ENCODE assay signal across 8 cellular contexts in the genomic region with DNA sequence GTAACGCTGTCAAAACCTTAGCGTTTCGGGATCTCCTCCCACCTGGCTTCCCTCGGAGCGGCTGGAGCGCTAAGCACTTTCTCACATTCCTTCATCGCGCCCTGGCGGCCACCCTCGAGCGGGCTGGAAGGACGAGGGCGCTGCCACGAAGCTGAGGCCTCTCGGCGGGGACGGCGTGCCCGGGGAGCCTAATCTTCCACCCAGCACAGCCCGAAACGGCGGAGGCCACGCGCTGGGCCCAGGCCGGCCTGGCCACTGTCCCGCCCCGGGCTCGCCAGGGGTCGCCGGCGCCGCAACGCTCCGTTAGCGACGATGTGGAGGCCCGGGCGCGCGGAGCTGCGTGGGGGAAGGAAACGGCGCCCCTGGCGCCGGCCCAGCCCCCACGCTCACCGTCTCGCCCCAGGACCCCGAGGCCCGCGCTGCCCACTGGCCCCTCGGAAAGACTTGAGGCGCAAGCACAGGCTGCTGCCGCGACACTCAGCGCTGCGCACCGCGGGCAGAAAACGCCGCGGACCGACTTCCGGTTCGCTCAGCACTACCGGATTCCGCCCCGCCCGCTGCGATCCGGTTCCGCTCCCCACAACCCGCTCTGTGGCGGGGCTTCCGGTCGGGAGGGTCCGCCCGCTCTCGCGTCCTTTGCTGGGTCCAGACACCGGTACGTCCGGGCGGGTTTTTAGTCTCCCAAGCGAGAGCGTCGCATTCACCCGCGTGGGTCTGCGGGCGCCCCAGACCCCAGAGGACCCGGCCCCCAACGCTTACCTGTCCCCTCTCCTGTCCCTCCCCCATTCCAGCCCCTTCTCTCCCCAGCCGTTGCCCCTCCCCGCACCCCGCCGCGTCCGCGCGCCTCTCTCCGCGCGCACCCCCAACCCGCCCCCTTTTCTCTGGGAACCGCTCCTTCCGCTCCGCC. TPM values are rescaled to one million over a fixed set of nuclear protein-coding genes. Genes with fewer than 3 reads are reported as not detected.
DNase-seq lines count a peak whose midpoint lies in the region; ATAC-seq, FAIRE-seq and TF ChIP-seq lines count a peak whose summit lies in the region.

A gene with protein sequence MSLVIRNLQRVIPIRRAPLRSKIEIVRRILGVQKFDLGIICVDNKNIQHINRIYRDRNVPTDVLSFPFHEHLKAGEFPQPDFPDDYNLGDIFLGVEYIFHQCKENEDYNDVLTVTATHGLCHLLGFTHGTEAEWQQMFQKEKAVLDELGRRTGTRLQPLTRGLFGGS (plus strand): TSS at position 582 of the 907 bp plus-strand sequence. CDS start 572 bp downstream, outside the sequence.

- no peak for FAIRE-seq in bronchial epithelial cell (lab: Jason Lieb, UNC)

- H3K27me3 Mint-ChIP-seq in WTC11 (ENCODE audit: low read depth) (no peaks in the 10 kb centered on the region), immature natural killer cell (ENCODE audit: low read depth in 3 of 3) (peaks cover 3 to 17% (median 4%) of the 10 kb centered on the region in 3 donors)

- H3K4me3 ChIP-seq in bronchial epithelial cell (ENCODE audit: low read depth, low read length), result peak within 1 kb of the TSS; percentile 78

- CTCF ChIA-PET in WTC11 (lab: Charles Lee), result interaction anchor here (0.7 kb wide), 1 partner anchor 132 kb away, joined by 3 read pairs; no protein-coding TSS in a partner anchor

- peaks cover 49% of the 10 kb centered on the region for H3K4me1 Mint-ChIP-seq in WTC11
- peaks cover 52 to 67% of the 10 kb centered on the region in 2 donors for H3K4me1 Mint-ChIP-seq in immature natural killer cell

- H3K36me3 Mint-ChIP-seq in WTC11 (peaks cover 22% of the 10 kb centered on the region), immature natural killer cell (peaks cover 7 to 22% (median 18%) of the 10 kb centered on the region in 3 donors)

- H3K27ac Mint-ChIP-seq in WTC11 (peak within 1 kb of the TSS; percentile 97), immature natural killer cell (peak within 1 kb of the TSS; percentile 86 to 99 (median 98))

- ATAC-seq in GM18873 (IDR thresholded peaks at IDR 0.05; ENCODE audit: low FRiP score, unreplicated experiment) (peak; percentile 78), HG03135 (IDR thresholded peaks at IDR 0.05; ENCODE audit: unreplicated experiment) (peak; percentile 85), WTC11 (peak; percentile 87)

- H3K36me3 ChIP-seq in bronchial epithelial cell (ENCODE audit: control insufficient read depth, insufficient read depth, low read length), result peaks cover 4% of the 10 kb centered on the region

- H3K4me3 Mint-ChIP-seq in WTC11, result peak within 1 kb of the TSS; percentile 88
- H3K4me3 Mint-ChIP-seq in immature natural killer cell, result peak within 1 kb of the TSS; percentile 95 to 100 (median 98)

- H3K27me3 ChIP-seq in bronchial epithelial cell (ENCODE audit: control insufficient read depth, insufficient read depth, low read length), result no peaks in the 10 kb centered on the region

- no peaks in the 10 kb centered on the region for H3K9me3 Mint-ChIP-seq in WTC11
- H3K9me3 Mint-ChIP-seq in immature natural killer cell, result no peaks in the 10 kb centered on the region

- DNase-seq in AG08395 (ENCODE audit: low spot score) (peak; percentile 94), NCI-H2196 treated with DMSO at 0.1 percent for 48 hours (lab: John Stamatoyannopoulos, UW; ENCODE audit: unreplicated experiment) (peak; percentile 89), WTC11 (ENCODE audit: low spot score) (peak; percentile 91), bronchial epithelial cell (ENCODE audit: low read depth) (peak; percentile 70), immature natural killer cell (peak; percentile 84 to 87 (median 87)), smooth muscle cell of the brain vasculature (ENCODE audit: low read depth, low spot score) (peak; percentile 76)

- POLR2A ChIA-PET in WTC11 (lab: Charles Lee), result interaction anchor here (0.5 to 1.4 kb wide), 3 partner anchors 37 to 214 kb away, joined by 3 to 4 read pairs (median 3); no protein-coding TSS in a partner anchor

- no peak for TF ChIP-seq CTCF in WTC11 (IDR thresholded peaks at IDR 0.05)
- TF ChIP-seq CTCF in bronchial epithelial cell (IDR thresholded peaks at IDR 0.05; ENCODE audit: insufficient read depth, low read length, severe bottlenecking), result peak; percentile 58

TF ChIP-seq in WTC11, 78 proteins besides CTCF, POLR2A, EP300 and RAD21 (continues in another document):
- no peak for TF ChIP-seq MXD4 (CRISPR knock-in tag; IDR thresholded peaks at IDR 0.05; ENCODE audit: borderline replicate concordance)
- no peak; the same call in 1 of the 2 replicates for TF ChIP-seq CREM (CRISPR knock-in tag; IDR thresholded peaks at IDR 0.05)
- TF ChIP-seq ZNF317 (CRISPR knock-in tag; IDR thresholded peaks at IDR 0.05; ENCODE audit: borderline replicate concordance, low read depth), result peak; percentile 34; the same call in 1 of the 2 replicates
- TF ChIP-seq SMAD3 (CRISPR knock-in tag; IDR thresholded peaks at IDR 0.05; ENCODE audit: borderline replicate concordance), result no peak
- TF ChIP-seq, protein P1, sequence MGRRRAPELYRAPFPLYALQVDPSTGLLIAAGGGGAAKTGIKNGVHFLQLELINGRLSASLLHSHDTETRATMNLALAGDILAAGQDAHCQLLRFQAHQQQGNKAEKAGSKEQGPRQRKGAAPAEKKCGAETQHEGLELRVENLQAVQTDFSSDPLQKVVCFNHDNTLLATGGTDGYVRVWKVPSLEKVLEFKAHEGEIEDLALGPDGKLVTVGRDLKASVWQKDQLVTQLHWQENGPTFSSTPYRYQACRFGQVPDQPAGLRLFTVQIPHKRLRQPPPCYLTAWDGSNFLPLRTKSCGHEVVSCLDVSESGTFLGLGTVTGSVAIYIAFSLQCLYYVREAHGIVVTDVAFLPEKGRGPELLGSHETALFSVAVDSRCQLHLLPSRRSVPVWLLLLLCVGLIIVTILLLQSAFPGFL (CRISPR knock-in tag; IDR thresholded peaks at IDR 0.05; ENCODE audit: borderline replicate concordance), result peak; percentile 10; the same call in 1 of the 2 replicates
- TF ChIP-seq ZBTB43 (CRISPR knock-in tag; IDR thresholded peaks at IDR 0.05), result peak; percentile 70; the same call in 1 of the 2 replicates
- TF ChIP-seq RELA (CRISPR knock-in tag; IDR thresholded peaks at IDR 0.05; ENCODE audit: borderline replicate concordance), result peak; percentile 44; the same call in 1 of the 2 replicates
- TF ChIP-seq NR2C2 (CRISPR knock-in tag; IDR thresholded peaks at IDR 0.05), result no peak
- TF ChIP-seq FOXK1 (CRISPR knock-in tag; IDR thresholded peaks at IDR 0.05), result peak; percentile 82
- TF ChIP-seq JUN (CRISPR knock-in tag; IDR thresholded peaks at IDR 0.05), result peak; percentile 50; the same call in 1 of the 2 replicates
- TF ChIP-seq, protein P2, sequence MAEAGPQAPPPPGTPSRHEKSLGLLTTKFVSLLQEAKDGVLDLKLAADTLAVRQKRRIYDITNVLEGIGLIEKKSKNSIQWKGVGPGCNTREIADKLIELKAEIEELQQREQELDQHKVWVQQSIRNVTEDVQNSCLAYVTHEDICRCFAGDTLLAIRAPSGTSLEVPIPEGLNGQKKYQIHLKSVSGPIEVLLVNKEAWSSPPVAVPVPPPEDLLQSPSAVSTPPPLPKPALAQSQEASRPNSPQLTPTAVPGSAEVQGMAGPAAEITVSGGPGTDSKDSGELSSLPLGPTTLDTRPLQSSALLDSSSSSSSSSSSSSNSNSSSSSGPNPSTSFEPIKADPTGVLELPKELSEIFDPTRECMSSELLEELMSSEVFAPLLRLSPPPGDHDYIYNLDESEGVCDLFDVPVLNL (CRISPR knock-in tag; IDR thresholded peaks at IDR 0.05; ENCODE audit: borderline replicate concordance, low read depth), result peak; percentile 68; the same call in 1 of the 2 replicates
- no peak for TF ChIP-seq ZNF416 (CRISPR knock-in tag; IDR thresholded peaks at IDR 0.05)
- peak; percentile 71; the same call in 1 of the 2 replicates for TF ChIP-seq ESRRA (CRISPR knock-in tag; IDR thresholded peaks at IDR 0.05; ENCODE audit: borderline replicate concordance)
- peak; percentile 93; the same call in 1 of the 2 replicates for TF ChIP-seq KAT7 (CRISPR knock-in tag; IDR thresholded peaks at IDR 0.05; ENCODE audit: borderline replicate concordance)
- TF ChIP-seq, protein P3, sequence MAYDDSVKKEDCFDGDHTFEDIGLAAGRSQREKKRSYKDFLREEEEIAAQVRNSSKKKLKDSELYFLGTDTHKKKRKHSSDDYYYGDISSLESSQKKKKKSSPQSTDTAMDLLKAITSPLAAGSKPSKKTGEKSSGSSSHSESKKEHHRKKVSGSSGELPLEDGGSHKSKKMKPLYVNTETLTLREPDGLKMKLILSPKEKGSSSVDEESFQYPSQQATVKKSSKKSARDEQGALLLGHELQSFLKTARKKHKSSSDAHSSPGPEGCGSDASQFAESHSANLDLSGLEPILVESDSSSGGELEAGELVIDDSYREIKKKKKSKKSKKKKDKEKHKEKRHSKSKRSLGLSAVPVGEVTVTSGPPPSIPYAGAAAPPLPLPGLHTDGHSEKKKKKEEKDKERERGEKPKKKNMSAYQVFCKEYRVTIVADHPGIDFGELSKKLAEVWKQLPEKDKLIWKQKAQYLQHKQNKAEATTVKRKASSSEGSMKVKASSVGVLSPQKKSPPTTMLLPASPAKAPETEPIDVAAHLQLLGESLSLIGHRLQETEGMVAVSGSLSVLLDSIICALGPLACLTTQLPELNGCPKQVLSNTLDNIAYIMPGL (CRISPR knock-in tag; IDR thresholded peaks at IDR 0.05), result peak; percentile 84; the same call in 1 of the 2 replicates

RNA-seq across cellular contexts. Expression of the gene that starts here (rescaled TPM):
- total RNA-seq in WTC11 (2021) (24.6 to 29.2 TPM (median 27.4 TPM) in 3 replicates), bronchial epithelial cell (15.4 and 17.4 TPM in 2 replicates)
- polyA plus RNA-seq in immature natural killer cell, result 10 to 100 TPM; 14.2 to 23.5 (median 22.1) TPM

Comparison
In these comparisons a context has a peak if more than half of its experiments do, and no peak if none do; other contexts are left out.
1. Peak in every context shown above with its lines: DNase-seq, ATAC-seq and H3K4me3 ChIP-seq.